Comparison of ENCODE assay signal across 11 cellular contexts in genomic region chr17:44315760-44316731, GRCh38. TPM values are rescaled to one million over a fixed set of nuclear protein-coding genes. Genes with fewer than 3 reads are reported as not detected.
DNase-seq lines count a peak whose midpoint lies in the region; ATAC-seq and TF ChIP-seq lines count a peak whose summit lies in the region.
"Had no signal": no experiment of that assay in that cellular context is flagged by ENCODE, and none has a peak within 500 bp of the region (broad histone marks: within the 10 kb centered on the region; RNA-seq: fewer than 3 reads in every experiment).

No MANE protein-coding gene starts in this region.

- H3K9me3 ChIP-seq in H9 (ENCODE audit: control insufficient read depth, low read depth, low read length) = no peaks in the 10 kb centered on the region
- H3K9me3 ChIP-seq: neutrophil had no signal

- H2AFZ ChIP-seq in H9 (ENCODE audit: low read length) = no peak overlapping the region

- peaks cover 2% of the 10 kb centered on the region for H4K20me1 ChIP-seq in H9 (ENCODE audit: control insufficient read depth, insufficient read depth, insufficient read length)

- H3K36me3 ChIP-seq in mesendoderm (ENCODE audit: control insufficient read depth, insufficient read depth, low read length) = peaks cover 6% of the 10 kb centered on the region

- H2BK20ac ChIP-seq in H9 (ENCODE audit: low read depth, low read length, poor library complexity, severe bottlenecking) = no peak overlapping the region

- H3K36me3 Mint-ChIP-seq in CD14-positive monocyte = peaks cover 26 to 33% of the 10 kb centered on the region in 2 donors
- peaks cover 6 to 27% (median 15%) of the 10 kb centered on the region in 3 experiments; a peak in 6 of 7 replicates for H3K36me3 Mint-ChIP-seq in H9 (ENCODE audit: insufficient read depth in 1 of 3, low read depth in 3 of 3)
- peaks cover 3% of the 10 kb centered on the region for H3K36me3 Mint-ChIP-seq in activated naive CD8-positive, alpha-beta T cell treated with anti-CD3 and anti-CD28 coated beads, Interleukin-2, amount 50 U/mL, for 24 hours (ENCODE audit: low read depth)

- H3K23me2 ChIP-seq in H9 (ENCODE audit: insufficient read length, low read depth, low read length, poor library complexity, severe bottlenecking) = peaks cover 19% of the 10 kb centered on the region

- H3K9ac ChIP-seq in H9 (ENCODE audit: extremely low read depth, insufficient read length, low read length) (no peak overlapping the region), mesendoderm (ENCODE audit: low read length) (peak overlapping the region; percentile 72)

- H4K5ac ChIP-seq in H9 (ENCODE audit: insufficient read length, low read depth, low read length) (no peak overlapping the region), mesendoderm (ENCODE audit: low read length) (no peak overlapping the region)

- intact Hi-C loops in CD14-positive monocyte (cut with micrococcal nuclease) = loop anchor here in 1 of 2 donors (5.0 kb wide), 1 partner anchor 36 kb away; no protein-coding TSS in a partner anchor

- H3K56ac ChIP-seq in H9 (ENCODE audit: insufficient read length, low read depth, low read length) (no peak overlapping the region), mesendoderm (ENCODE audit: low read length) (peak overlapping the region; percentile 90)

- H3T11ph ChIP-seq in H9 (ENCODE audit: low read length) = no peak overlapping the region

- no peak overlapping the region for H3K27ac ChIP-seq in H9 (ENCODE audit: insufficient read length, low read depth, low read length)
- no peak overlapping the region for H3K27ac ChIP-seq in mesendoderm (ENCODE audit: low read depth, low read length)
- H3K27ac ChIP-seq: neutrophil had no signal

- no peak overlapping the region for H3K14ac ChIP-seq in H9 (ENCODE audit: insufficient read depth, low read length)

- no peak overlapping the region for H2BK12ac ChIP-seq in H9 (ENCODE audit: insufficient read length, low read depth, low read length)

- peak overlapping the region; percentile 20 for H3K4me3 ChIP-seq in mesendoderm (ENCODE audit: low read length)

- H4K91ac ChIP-seq in H9 (ENCODE audit: insufficient read length, low read depth, low read length) = no peak overlapping the region

- H3K4me2 ChIP-seq in H9 (ENCODE audit: insufficient read depth, insufficient read length, low read length) = peak overlapping the region; percentile 73
- peak overlapping the region; percentile 84 for H3K4me2 ChIP-seq in mesendoderm (ENCODE audit: low read length)

- H3K4ac ChIP-seq in H9 (ENCODE audit: low read depth, low read length) (no peak overlapping the region), mesendoderm (ENCODE audit: low read depth, low read length) (no peak overlapping the region)

- H3K4me3 Mint-ChIP-seq in CD14-positive monocyte (peak overlapping the region; percentile 44 to 68), H9 (peak overlapping the region; percentile 63 to 79)
- H3K4me3 Mint-ChIP-seq in activated naive CD8-positive, alpha-beta T cell treated with anti-CD3 and anti-CD28 coated beads, Interleukin-2, amount 50 U/mL, for 24 hours = peak overlapping the region; percentile 75

- DNase-seq in CD14-positive monocyte (ENCODE audit: low spot score) (no peak), H9 (peak; percentile 98), mesendoderm (peak; percentile 94), NCI-H1436 (lab: John Stamatoyannopoulos, UW) (no peak), DMS 273 (lab: John Stamatoyannopoulos, UW; ENCODE audit: unreplicated experiment) (no peak), NCI-H2227 (lab: John Stamatoyannopoulos, UW; ENCODE audit: unreplicated experiment) (no peak)
- no peak for DNase-seq in activated naive CD8-positive, alpha-beta T cell treated with anti-CD3 and anti-CD28 coated beads, Interleukin-2, amount 50 U/mL, for 24 hours

- no peaks in the 10 kb centered on the region for H3K79me1 ChIP-seq in H9 (ENCODE audit: insufficient read depth, low read depth, low read length, poor library complexity, severe bottlenecking)
- no peaks in the 10 kb centered on the region for H3K79me1 ChIP-seq in mesendoderm (ENCODE audit: low read length)

- H2AK5ac ChIP-seq in H9 (ENCODE audit: insufficient read length, low read length) (no peak overlapping the region), mesendoderm (ENCODE audit: low read length) (no peak overlapping the region)

- no CpG with 5 or more reads among the region's 38 CpGs for WGBS in H9 (ENCODE audit: extremely low coverage, insufficient read length, low lambda C conversion rate)
- WGBS in mesendoderm (ENCODE audit: extremely low coverage, insufficient coverage, low lambda C conversion rate) = no CpG with 5 or more reads among the region's 38 CpGs

- H4K8ac ChIP-seq in H9 (replicated peaks; ENCODE audit: insufficient read length, low read depth, low read length) (no peak overlapping the region), mesendoderm (ENCODE audit: low read depth, low read length) (no peak overlapping the region)

- no peak overlapping the region for H2BK15ac ChIP-seq in H9 (ENCODE audit: low read depth, low read length)
- no peak overlapping the region for H2BK15ac ChIP-seq in mesendoderm (replicated peaks; ENCODE audit: low read depth)

- H3K4me1 Mint-ChIP-seq in CD14-positive monocyte (peaks cover 14% of the 10 kb centered on the region), H9 (peaks cover 21 to 28% of the 10 kb centered on the region in 2 experiments)
- peaks cover 15% of the 10 kb centered on the region for H3K4me1 Mint-ChIP-seq in activated naive CD8-positive, alpha-beta T cell treated with anti-CD3 and anti-CD28 coated beads, Interleukin-2, amount 50 U/mL, for 24 hours

- TF ChIP-seq CTCF in CD14-positive monocyte (IDR thresholded peaks at IDR 0.05) = no peak
- no peak for TF ChIP-seq CTCF in H9 (conservative IDR thresholded peaks at IDR 0.05)

- H3K27me3 Mint-ChIP-seq in CD14-positive monocyte (ENCODE audit: low read depth in 3 of 3) = peaks cover 53 to 63% (median 56%) of the 10 kb centered on the region in 3 donors
- peaks cover 38% of the 10 kb centered on the region for H3K27me3 Mint-ChIP-seq in H9 (ENCODE audit: low read depth)
- H3K27me3 Mint-ChIP-seq in activated naive CD8-positive, alpha-beta T cell treated with anti-CD3 and anti-CD28 coated beads, Interleukin-2, amount 50 U/mL, for 24 hours = peaks cover 47% of the 10 kb centered on the region

- H3K27ac Mint-ChIP-seq in CD14-positive monocyte (peak overlapping the region in 2 of 7 donors; percentile 8 to 32), H9 (peak overlapping the region in 2 of 3 experiments; percentile 4 to 8; a peak in 3 of 7 replicates)
- H3K27ac Mint-ChIP-seq in activated naive CD8-positive, alpha-beta T cell treated with anti-CD3 and anti-CD28 coated beads, Interleukin-2, amount 50 U/mL, for 24 hours = no peak overlapping the region

- H3K9me3 Mint-ChIP-seq in CD14-positive monocyte = peaks cover 3 to 20% (median 14%) of the 10 kb centered on the region in 7 donors
- H3K9me3 Mint-ChIP-seq in H9 = no peaks in the 10 kb centered on the region
- H3K9me3 Mint-ChIP-seq in activated naive CD8-positive, alpha-beta T cell treated with anti-CD3 and anti-CD28 coated beads, Interleukin-2, amount 50 U/mL, for 24 hours = no peaks in the 10 kb centered on the region

- no peak overlapping the region for H2BK120ac ChIP-seq in H9 (ENCODE audit: low read depth, low read length, poor library complexity, severe bottlenecking)
- H2BK120ac ChIP-seq in mesendoderm (ENCODE audit: low read depth, low read length) = no peak overlapping the region

- no peak for ATAC-seq in activated naive CD8-positive, alpha-beta T cell treated with anti-CD3 and anti-CD28 coated beads, Interleukin-2, amount 50 U/mL, for 24 hours
- no peak for ATAC-seq in GM21528 (IDR thresholded peaks at IDR 0.05; ENCODE audit: low FRiP score, unreplicated experiment)

- H3K27me3 ChIP-seq in H9 (ENCODE audit: insufficient read depth, low read length) (peaks cover 8% of the 10 kb centered on the region; the same call in 1 of the 2 replicates), mesendoderm (ENCODE audit: insufficient read depth, low read length, poor library complexity) (no peaks in the 10 kb centered on the region)

- H2BK5ac ChIP-seq in H9 (ENCODE audit: insufficient read length, low read length) (no peak overlapping the region), mesendoderm (ENCODE audit: low read length) (no peak overlapping the region)

- H3K23ac ChIP-seq in H9 (ENCODE audit: insufficient read length, low read depth, low read length) (no peak overlapping the region), mesendoderm (ENCODE audit: low read length) (peak overlapping the region; percentile 72)

- no peaks in the 10 kb centered on the region; the same call in 1 of the 2 replicates for H3K4me1 ChIP-seq in H9 (ENCODE audit: insufficient read depth, low read length)
- H3K4me1 ChIP-seq in mesendoderm (ENCODE audit: control insufficient read depth, low read depth, low read length) = peaks cover 5% of the 10 kb centered on the region

- H3K79me2 ChIP-seq in H9 (ENCODE audit: insufficient read depth, low read length) (no peaks in the 10 kb centered on the region), mesendoderm (ENCODE audit: control insufficient read depth, insufficient read depth, low read length) (no peaks in the 10 kb centered on the region)

- no peak overlapping the region for H3K18ac ChIP-seq in H9 (ENCODE audit: insufficient read length, low read depth, low read length)
- no peak overlapping the region for H3K18ac ChIP-seq in mesendoderm (ENCODE audit: low read length)

RNA-seq across cellular contexts. Expression of gene RUNDC3A, which starts 7.6 kb away (rescaled TPM):
- polyA plus RNA-seq in CD14-positive monocyte = under 1 TPM in 1 of 2 donors, not detected in 1; 0.22 TPM
- total RNA-seq in H9 (2021) = 2.2 and 3.8 TPM in 2 replicates
- 1.6 TPM for polyA plus RNA-seq in mesendoderm (2013, experiment 1 of 2)
- polyA plus RNA-seq in mesendoderm (2013, experiment 2 of 2) = 1.5 TPM

RNA-seq across cellular contexts. Expression of gene SLC25A39, which starts 8.6 kb away (rescaled TPM):
- polyA plus RNA-seq in CD14-positive monocyte = 10 to 100 TPM; 64.0 to 64.5 TPM
- total RNA-seq in H9 (2021) = 227 and 235 TPM in 2 replicates
- polyA plus RNA-seq in mesendoderm (2013, experiment 1 of 2) = 155 TPM
- 156 TPM for polyA plus RNA-seq in mesendoderm (2013, experiment 2 of 2)

RNA-seq across cellular contexts. Expression of gene GRN, which starts 29.1 kb away (rescaled TPM):
- 1,000 to 10,000 TPM; 1,303 to 1,960 TPM for polyA plus RNA-seq in CD14-positive monocyte
- 127 and 130 TPM in 2 replicates for total RNA-seq in H9 (2021)
- polyA plus RNA-seq in mesendoderm (2013, experiment 1 of 2) = 84.9 TPM
- polyA plus RNA-seq in mesendoderm (2013, experiment 2 of 2) = 83.1 TPM

RNA-seq across cellular contexts. Expression of gene FAM171A2, which starts 47.6 kb away (rescaled TPM):
- not detected for polyA plus RNA-seq in CD14-positive monocyte
- 27.3 and 27.5 TPM in 2 replicates for total RNA-seq in H9 (2021)
- polyA plus RNA-seq in mesendoderm (2013, experiment 1 of 2) = 6.5 TPM
- polyA plus RNA-seq in mesendoderm (2013, experiment 2 of 2) = 6.4 TPM
- total RNA-seq: T-helper 1 cell treated with Interleukin-12 subunit alpha and Interleukin-12 subunit beta and Interleukin-4 antibody, amounts not matched to agents 30 ng/mL and 1 ng/mL, for 36 hours had no signal

RNA-seq across cellular contexts. Expression of gene SLC4A1, which starts 48.1 kb away (rescaled TPM):
- under 1 TPM in 1 of 2 donors, not detected in 1; 0.04 TPM for polyA plus RNA-seq in CD14-positive monocyte
- 0.13 TPM in 1 of 2 replicates, not detected in the other for total RNA-seq in H9 (2021)
- 0.04 TPM for polyA plus RNA-seq in mesendoderm (2013, experiment 1 of 2)
- 0.01 TPM for polyA plus RNA-seq in mesendoderm (2013, experiment 2 of 2)
- total RNA-seq: fibroblast of villous mesenchyme; T-helper 1 cell treated with Interleukin-12 subunit alpha and Interleukin-12 subunit beta and Interleukin-4 antibody, amounts not matched to agents 30 ng/mL and 1 ng/mL, for 36 hours had no signal

Comparison
In these comparisons a context has a peak if more than half of its experiments do, and no peak if none do; other contexts are left out.
1. DNase-seq: peak in H9 (single experiment) and mesendoderm (single experiment); none in CD14-positive monocyte (single experiment), activated naive CD8-positive, alpha-beta T cell treated with anti-CD3 and anti-CD28 coated beads, Interleukin-2, amount 50 U/mL, for 24 hours (single experiment), NCI-H1436 (single experiment), DMS 273 (single experiment) and NCI-H2227 (single experiment).
2. Peak in every context shown above with its lines, with median percentiles within 50 percentile points of each other: H3K4me3 Mint-ChIP-seq.